In genomic region chr6:157139054-157139708, GRCh38 we compare ENCODE assay signal across 16 cellular contexts.
A peak's percentile ranks its signal among the peaks of the same experiment; 100 is the strongest.
DNase-seq lines count a peak whose midpoint lies in the region; ATAC-seq, FAIRE-seq and TF ChIP-seq lines count a peak whose summit lies in the region.
"Had no signal": no experiment of that assay in that cellular context is flagged by ENCODE, and none has a peak within 500 bp of the region (broad histone marks: within the 10 kb centered on the region; RNA-seq: fewer than 3 reads in every experiment).

No MANE protein-coding gene starts in this region.

- H3K27me3 ChIP-seq in PC-3 (ENCODE audit: low read length), result no peaks in the 10 kb centered on the region
- H3K27me3 ChIP-seq: pancreas had no signal

- TF ChIP-seq CTCF in A549 (IDR thresholded peaks at IDR 0.05) (peak; percentile 12; the same call in 1 of the 3 replicates), PC-3 (conservative IDR thresholded peaks at IDR 0.05; ENCODE audit: low read depth, low read length) (peak; percentile 50), glutamatergic neuron (IDR thresholded peaks at IDR 0.05; ENCODE audit: partially characterized antibody, unreplicated experiment) (peak; percentile 58)

- CTCF ChIA-PET in A549 (lab: Yijun Ruan, JAX) (interaction anchor here (0.6 to 1.2 kb wide), 4 partner anchors 13 to 442 kb away, joined by 3 to 4 read pairs (median 3); no protein-coding TSS in a partner anchor), PC-3 (lab: Charles Lee) (interaction anchor here (1.0 kb wide), 1 partner anchor 31 kb away, joined by 5 read pairs; no protein-coding TSS in a partner anchor)

- H3K4me3 ChIP-seq in A549 (no peak overlapping the region), PC-3 (ENCODE audit: low read length) (no peak overlapping the region)
- H3K4me3 ChIP-seq: coronary artery, pancreas had no signal

- intact Hi-C loops in PC-3 (cut with micrococcal nuclease), result no loop called here

- no peaks in the 10 kb centered on the region for H4K20me1 ChIP-seq in PC-3 (ENCODE audit: low read length)

- H3K4me3 Mint-ChIP-seq in glutamatergic neuron (ENCODE audit: unreplicated experiment), result no peak overlapping the region
- H3K4me3 Mint-ChIP-seq: CD8-positive, alpha-beta T cell had no signal

- peak in 1 of 2 experiments; percentile 82; a peak in 3 of 6 replicates for ATAC-seq in A549
- ATAC-seq in PC-3, result no peak
- ATAC-seq: CD8-positive, alpha-beta T cell had no signal

- 85% methylated on average over 14 of the region's 15 CpGs for WGBS in A549 (ENCODE audit: missing lambda C conversion rate)

- H3F3A ChIP-seq in PC-3 (ENCODE audit: low read length, unreplicated experiment), result no peaks in the 10 kb centered on the region

- 0 out of 3 replicates have a peak, but pooled peaks cover 2% of the 10 kb centered on the region for H3K4me1 ChIP-seq in A549
- peaks cover 11% of the 10 kb centered on the region for H3K4me1 ChIP-seq in PC-3 (ENCODE audit: insufficient read depth, low read length)

- TF ChIP-seq RAD21 in A549 (conservative IDR thresholded peaks at IDR 0.05 in 1 of 2, IDR thresholded peaks at IDR 0.05 in 1 of 2), result peak; percentile 32 to 40; a peak in 2 of 5 replicates

- TF ChIP-seq POLR2A in A549 (IDR thresholded peaks at IDR 0.05; ENCODE audit: low read length), result no peak

- H2AFZ ChIP-seq in PC-3 (ENCODE audit: low read length), result no peak overlapping the region

- no peak for FAIRE-seq in A549 (lab: Jason Lieb, UNC)
- FAIRE-seq: pancreas had no signal

- peaks cover 6% of the 10 kb centered on the region for H3K27me3 Mint-ChIP-seq in glutamatergic neuron (ENCODE audit: unreplicated experiment)

- POLR2A ChIA-PET in A549 (lab: Yijun Ruan, JAX) (no interaction called here), PC-3 (lab: Charles Lee; ENCODE audit: unreplicated experiment) (no interaction called here)

- H3K9me2 ChIP-seq in PC-3 (replicated peaks; ENCODE audit: low read length), result no peaks in the 10 kb centered on the region

- no peaks in the 10 kb centered on the region for H3K79me2 ChIP-seq in PC-3 (ENCODE audit: low read length)

- H3K9me3 ChIP-seq in A549 (no peaks in the 10 kb centered on the region), PC-3 (ENCODE audit: low read length) (no peaks in the 10 kb centered on the region)
- H3K9me3 ChIP-seq: pancreas had no signal

- peaks cover 8% of the 10 kb centered on the region for H3K9me3 Mint-ChIP-seq in glutamatergic neuron (ENCODE audit: unreplicated experiment)
- H3K9me3 Mint-ChIP-seq: CD8-positive, alpha-beta T cell had no signal

- H3K36me3 Mint-ChIP-seq in glutamatergic neuron (ENCODE audit: unreplicated experiment), result no peaks in the 10 kb centered on the region

- no TSS peak for BruUV-seq in PC-3 (replicated peaks; lab: Mats Ljungman, UMichigan)

- H3K36me3 ChIP-seq in PC-3 (ENCODE audit: low read depth, low read length), result no peaks in the 10 kb centered on the region

- no peak for TF ChIP-seq EP300 in A549 (IDR thresholded peaks at IDR 0.05)

- H3K4me1 Mint-ChIP-seq in glutamatergic neuron (ENCODE audit: low read depth, unreplicated experiment), result peaks cover 15% of the 10 kb centered on the region

- H3K4me2 ChIP-seq in A549 (no peak overlapping the region), PC-3 (ENCODE audit: low read length) (no peak overlapping the region)

- H3K9ac ChIP-seq in PC-3 (ENCODE audit: low read length), result no peak overlapping the region

- no peak overlapping the region for H3K27ac ChIP-seq in A549
- H3K27ac ChIP-seq in PC-3 (ENCODE audit: low read length), result no peak overlapping the region
- H3K27ac ChIP-seq: coronary artery, pancreas had no signal

- peak in 1 of 2 experiments; percentile 17 for DNase-seq in A549 (ENCODE audit: low read depth in 1 of 2, low spot score in 1 of 2)
- DNase-seq in ELF-1 (ENCODE audit: low read depth, low spot score), result peak; percentile 66
- peak; percentile 6 for DNase-seq in PC-3
- DNase-seq in glutamatergic neuron, result peak; percentile 56
- no peak for DNase-seq in NCI-H2196 treated with DMSO at 0.1 percent for 48 hours (lab: John Stamatoyannopoulos, UW; ENCODE audit: unreplicated experiment)
- no peak for DNase-seq in T-helper 1 cell
- DNase-seq in DMS79 treated with DMSO at 0.1 percent for 48 hours (lab: John Stamatoyannopoulos, UW), result no peak
- DNase-seq in SW480 (ENCODE audit: low spot score), result no peak
- DNase-seq: activated CD4-positive, alpha-beta T cell treated with anti-CD3 and anti-CD28 coated beads, Interleukin-2, amount 50 U/mL, for 48 hours; activated gamma-delta T cell treated with Interleukin-2 at 50 U/mL for 16 hours; CD8-positive, alpha-beta T cell; mammary epithelial cell; pancreas; stimulated activated naive CD4-positive, alpha-beta T cell treated with Interleukin-2 at 50 U/mL for 16 hours; SW 1271 had no signal

- no peak overlapping the region for H3K27ac Mint-ChIP-seq in glutamatergic neuron (ENCODE audit: unreplicated experiment)
- H3K27ac Mint-ChIP-seq: CD8-positive, alpha-beta T cell had no signal

TF ChIP-seq in A549, 52 proteins besides CTCF, POLR2A, EP300 and RAD21:
- no peak for TF ChIP-seq KDM5A (IDR thresholded peaks at IDR 0.05)
- no peak for TF ChIP-seq TP53 (CRISPR knock-in tag; IDR thresholded peaks at IDR 0.05)
- TF ChIP-seq ZSCAN20 (CRISPR knock-in tag; IDR thresholded peaks at IDR 0.05), result no peak
- TF ChIP-seq PBX3 (IDR thresholded peaks at IDR 0.05), result no peak
- no peak for TF ChIP-seq PHF8 (IDR thresholded peaks at IDR 0.05; ENCODE audit: borderline replicate concordance, low read depth)
- no peak for TF ChIP-seq CHD2 (IDR thresholded peaks at IDR 0.05; ENCODE audit: low read length, partially characterized antibody)
- TF ChIP-seq JUN (IDR thresholded peaks at IDR 0.05), result no peak
- no peak for TF ChIP-seq SREBF2 (IDR thresholded peaks at IDR 0.05)
- no peak for TF ChIP-seq CBX8 (IDR thresholded peaks at IDR 0.05)
- TF ChIP-seq JUNB (IDR thresholded peaks at IDR 0.05), result no peak
- no peak for TF ChIP-seq ZFP36 (IDR thresholded peaks at IDR 0.05; ENCODE audit: borderline replicate concordance, partially characterized antibody)
- TF ChIP-seq RFX5 (IDR thresholded peaks at IDR 0.05), result no peak
- no peak for TF ChIP-seq EHF (CRISPR knock-in tag; IDR thresholded peaks at IDR 0.05)
- no peak for TF ChIP-seq POLR2AphosphoS2 (conservative IDR thresholded peaks at IDR 0.05; ENCODE audit: low read length)
- no peak for TF ChIP-seq FOSL2 (IDR thresholded peaks at IDR 0.05)
- no peak for TF ChIP-seq FOSL2 (CRISPR knock-in tag; IDR thresholded peaks at IDR 0.05)
- TF ChIP-seq BHLHE40 (IDR thresholded peaks at IDR 0.05; ENCODE audit: low read depth, low read length), result no peak
- no peak for TF ChIP-seq ATOH8 (CRISPR knock-in tag; IDR thresholded peaks at IDR 0.05; ENCODE audit: low read depth)
- TF ChIP-seq USF2 (IDR thresholded peaks at IDR 0.05), result no peak
- no peak for TF ChIP-seq EHMT2 (IDR thresholded peaks at IDR 0.05; ENCODE audit: low read depth)

Comparison
In these comparisons a context has a peak if more than half of its experiments do, and no peak if none do; other contexts are left out.
1. DNase-seq: peak in ELF-1 (single experiment), PC-3 (single experiment) and glutamatergic neuron (single experiment); none in NCI-H2196 treated with DMSO at 0.1 percent for 48 hours (single experiment), T-helper 1 cell (0 of 5), DMS79 treated with DMSO at 0.1 percent for 48 hours (single experiment) and SW480 (single experiment).
2. Peak in every context shown above with its lines, with median percentiles within 50 percentile points of each other: CTCF ChIP-seq.